ENCODE assay signal across 1 cellular context in the genomic region with DNA sequence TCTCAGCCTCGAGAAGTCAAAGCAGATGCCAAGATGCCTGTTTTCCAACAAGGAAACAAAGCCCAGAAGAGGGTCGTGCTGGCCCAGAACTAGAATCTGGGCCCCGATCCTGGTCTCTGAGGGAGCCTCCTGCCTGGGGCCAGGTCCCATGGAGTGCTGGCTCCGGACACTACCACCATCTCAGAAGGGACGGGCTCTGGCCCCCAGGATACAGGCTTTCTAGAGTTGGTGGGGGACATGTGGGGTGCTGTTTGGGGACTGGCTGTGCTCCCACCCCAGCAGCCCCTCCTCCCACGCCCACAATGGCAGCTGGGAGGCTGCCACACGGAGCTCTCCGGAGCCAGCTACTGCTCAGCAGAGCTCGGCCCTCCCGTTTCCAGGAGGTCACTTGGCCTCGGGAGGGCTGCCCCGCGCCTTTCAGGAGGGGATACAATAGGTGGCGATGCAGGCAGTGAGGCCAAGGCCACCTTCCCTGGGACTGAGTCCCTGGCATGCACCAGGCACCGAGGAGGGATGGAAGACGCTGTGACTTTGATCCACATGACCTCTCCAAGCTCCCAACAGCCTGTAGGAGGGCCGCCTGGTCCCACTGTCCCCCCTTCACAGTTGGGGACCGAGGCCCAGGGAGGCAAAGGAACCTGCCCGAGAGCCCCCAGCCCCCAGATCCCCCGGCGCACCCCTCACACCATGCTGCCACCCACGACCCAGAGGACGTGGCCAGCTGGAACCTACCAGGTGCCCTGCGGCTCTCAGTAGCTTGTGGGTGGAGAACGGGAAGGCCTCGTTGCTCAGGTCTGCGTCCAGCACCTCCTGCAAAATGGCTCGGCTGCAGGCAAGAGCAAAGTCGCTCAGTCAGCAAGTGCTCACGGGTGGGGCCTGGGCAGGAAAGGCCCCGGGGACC.
TF ChIP-seq lines count a peak whose summit lies in the region.

No MANE protein-coding gene starts in this region.

TF ChIP-seq in H1, 55 proteins besides CTCF, POLR2A, EP300 and RAD21:
- no peak for TF ChIP-seq NANOG (IDR thresholded peaks at IDR 0.05; ENCODE audit: insufficient read depth, low read depth, low read length, poor library complexity, severe bottlenecking)
